8 cellular contexts compared by ENCODE assay signal in the genomic region with DNA sequence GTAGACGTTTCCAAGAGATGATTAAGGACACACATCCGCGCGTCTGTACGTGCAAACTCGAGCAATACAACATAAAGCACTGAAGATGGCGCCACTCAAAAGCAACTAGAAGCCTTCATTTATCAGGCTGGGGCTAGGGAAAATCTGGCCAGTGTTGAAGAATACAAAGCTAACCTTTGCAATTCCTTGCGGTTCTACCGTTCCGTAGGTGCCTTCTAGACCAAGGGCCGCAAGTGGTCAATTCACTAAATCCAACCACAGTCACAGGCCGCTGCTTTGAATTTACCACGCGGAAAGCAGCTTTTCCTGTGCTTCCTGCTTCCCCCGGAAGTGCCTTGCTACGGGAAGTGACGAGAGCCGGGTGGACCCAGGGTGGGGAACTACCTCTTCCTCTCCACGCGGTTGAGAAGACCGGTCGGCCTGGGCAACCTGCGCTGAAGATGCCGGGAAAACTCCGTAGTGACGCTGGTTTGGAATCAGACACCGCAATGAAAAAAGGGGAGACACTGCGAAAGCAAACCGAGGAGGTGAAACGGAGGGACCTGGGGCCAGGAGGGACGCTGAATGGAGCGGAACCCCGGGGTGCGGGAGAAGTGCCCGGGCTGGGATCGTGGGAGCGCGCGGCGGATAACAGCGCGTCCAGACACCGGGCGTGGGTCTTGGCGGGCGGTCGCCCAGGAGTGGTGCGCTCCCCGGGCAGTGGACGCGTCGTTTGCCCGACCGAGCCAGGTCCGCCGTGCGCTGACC. TPM values are rescaled to one million over a fixed set of nuclear protein-coding genes. Genes with fewer than 3 reads are reported as not detected.
A peak's percentile ranks its signal among the peaks of the same experiment; 100 is the strongest.
DNase-seq lines count a peak whose midpoint lies in the region; ATAC-seq and TF ChIP-seq lines count a peak whose summit lies in the region.

TSS of gene DDX21 (plus strand) at position 385 of the 747 bp plus-strand sequence. CDS start at position 441, 56 bp downstream.

- H3K4me1 Mint-ChIP-seq in chondrocyte (ENCODE audit: low read depth) = peaks cover 29% of the 10 kb centered on the region

- H3K27ac Mint-ChIP-seq in chondrocyte (ENCODE audit: unreplicated experiment) = peak within 1 kb of the TSS; percentile 98

- no peaks in the 10 kb centered on the region for H3K9me3 ChIP-seq in BE2C

- no peaks in the 10 kb centered on the region for H3K27me3 ChIP-seq in BE2C

- DNase-seq in BE2C (peak; percentile 91), NCI-H510A (lab: John Stamatoyannopoulos, UW) (peak; percentile 83), chondrocyte (ENCODE audit: low spot score) (peak; percentile 94), kidney tubule cell (ENCODE audit: low spot score) (peak; percentile 95)
- DNase-seq in activated CD4-positive, alpha-beta T cell treated with anti-CD3 and anti-CD28 coated beads for 24 hours (ENCODE audit: low read depth in 2 of 2) = peak; percentile 78
- DNase-seq in stimulated activated CD4-positive, alpha-beta T cell treated with anti-CD3 and anti-CD28 coated beads, Interleukin-1b, Interleukin-23, amount 100 ng/mL, for 24 hours (ENCODE audit: low read depth in 4 of 4, low spot score in 1 of 4) = peak; percentile 67 to 85 (median 80)

- ATAC-seq in HG03439 (IDR thresholded peaks at IDR 0.05; ENCODE audit: unreplicated experiment) = peak; percentile 80

- H3K36me3 ChIP-seq in BE2C = peaks cover 39% of the 10 kb centered on the region

- peak within 1 kb of the TSS; percentile 92 for H3K4me3 Mint-ChIP-seq in chondrocyte (ENCODE audit: unreplicated experiment)

- no peaks in the 10 kb centered on the region for H3K27me3 Mint-ChIP-seq in chondrocyte (ENCODE audit: low read depth)

- H3K9me3 Mint-ChIP-seq in chondrocyte (ENCODE audit: low read depth) = no peaks in the 10 kb centered on the region

- H3K36me3 Mint-ChIP-seq in chondrocyte (ENCODE audit: low read depth) = peaks cover 5% of the 10 kb centered on the region

- no peaks in the 10 kb centered on the region for H3K4me1 ChIP-seq in BE2C

- peak within 1 kb of the TSS; percentile 96 for H3K4me3 ChIP-seq in BE2C (ENCODE audit: low read depth, low read length)

- peak; percentile 75 for TF ChIP-seq POLR2A in GM19193 (IDR thresholded peaks at IDR 0.05; ENCODE audit: extremely low read depth, insufficient read depth, insufficient read length)

- TF ChIP-seq CTCF in BE2C (IDR thresholded peaks at IDR 0.05; ENCODE audit: low read depth, low read length) (peak; percentile 71), chondrocyte (IDR thresholded peaks at IDR 0.05) (peak; percentile 91)

RNA-seq across cellular contexts. Expression of gene DDX21, which starts in this region (rescaled TPM):
- polyA plus RNA-seq in BE2C (2012; ENCODE audit: insufficient read depth, insufficient read length, low read depth) = 97.6 TPM
- total RNA-seq in chondrocyte = 52.9 to 58.5 TPM (median 55.8 TPM) in 3 replicates

Comparison
In these comparisons a context has a peak if more than half of its experiments do, and no peak if none do; other contexts are left out.
1. Peak in every context shown above with its lines: DNase-seq, ATAC-seq and H3K4me3 ChIP-seq.